In the genomic region with DNA sequence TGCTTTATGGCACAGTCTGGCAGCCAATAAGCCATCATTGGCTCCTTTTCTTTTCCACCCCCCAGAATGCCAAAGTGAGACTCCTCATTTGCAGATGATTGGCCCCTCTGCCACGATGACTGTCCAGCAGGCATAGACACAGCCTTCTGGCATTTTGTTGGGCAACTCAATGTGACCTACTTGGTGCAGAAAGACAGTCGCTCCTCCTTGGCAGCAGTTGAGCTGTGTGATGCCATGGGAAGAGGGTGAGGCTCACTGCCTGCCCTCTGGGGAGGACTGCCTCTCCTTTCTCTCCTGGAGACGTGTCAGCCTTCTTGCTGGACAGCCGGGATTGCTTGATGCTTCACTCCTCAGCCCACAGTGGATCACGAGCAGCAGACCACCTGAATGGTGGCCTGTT, we compare ENCODE assay signal across 32 cellular contexts.
"Had no signal": no experiment of that assay in that cellular context is flagged by ENCODE, and none has a peak within 500 bp of the region (broad histone marks: within the 10 kb centered on the region; RNA-seq: fewer than 3 reads in every experiment).

No MANE protein-coding gene starts in this region.

- H3K27ac ChIP-seq: ascending aorta, breast epithelium, cardiac muscle cell, colonic mucosa, WERI-Rb-1 had no signal

- H3K27ac Mint-ChIP-seq: activated B cell treated with CpG ODN at 0.5 μM for 24 hours; activated CD4-positive, alpha-beta memory T cell treated with anti-CD3 and anti-CD28 coated beads for 36 hours; activated CD4-positive, alpha-beta T cell treated with anti-CD3 and anti-CD28 coated beads for 36 hours; activated CD4-positive, alpha-beta T cell treated with anti-CD3 and anti-CD28 coated beads, Interleukin-2, amount 10 ng/mL, durations not matched to agents 24 days and 14 days; activated CD8-positive, alpha-beta memory T cell treated with anti-CD3 and anti-CD28 coated beads, Interleukin-2, amount 10 ng/mL, durations not matched to agents 7 days and 5 days; activated CD8-positive, alpha-beta T cell treated with anti-CD3 and anti-CD28 coated beads, Interleukin-2, amount 10 ng/mL, durations not matched to agents 7 days and 5 days; activated naive CD4-positive, alpha-beta T cell treated with anti-CD3 and anti-CD28 coated beads, Interleukin-2, amount 10 ng/mL, durations not matched to agents 7 days and 5 days; activated naive CD4-positive, alpha-beta T cell treated with anti-CD3 and anti-CD28 coated beads, Interleukin-2, amount 50 U/mL, for 72 hours; activated naive CD8-positive, alpha-beta T cell treated with anti-CD3 and anti-CD28 coated beads, Interleukin-2, amount 10 ng/mL, durations not matched to agents 7 days and 5 days; activated T-helper 1 cell treated with anti-CD3 and anti-CD28 coated beads, Interleukin-12 subunit alpha, Interleukin-12 subunit beta, Interleukin-2, Interleukin-4 antibody, amounts not matched to agents 30 ng/mL and 10 ng/mL and 1 ng/mL, durations not matched to agents 14 hours and 24 hours and 36 hours; activated T-helper 2 cell treated with anti-CD3 and anti-CD28 coated beads, Interferon-gamma antibody, Interleukin-2, Interleukin-4, amounts not matched to agents 10 μg/mL and 5 μg/mL and 100 μg/mL, durations not matched to agents 14 hours and 24 hours and 36 hours; brain; T-helper 17 cell; T-helper 2 cell treated with Interferon-gamma antibody and Interleukin-4, amounts not matched to agents 5 μg/mL and 100 μg/mL, for 36 hours had no signal

- H3K36me3 Mint-ChIP-seq: activated CD4-positive, alpha-beta memory T cell treated with anti-CD3 and anti-CD28 coated beads for 36 hours; activated CD8-positive, alpha-beta memory T cell treated with anti-CD3 and anti-CD28 coated beads, Interleukin-2, amount 10 ng/mL, durations not matched to agents 7 days and 5 days; activated naive CD4-positive, alpha-beta T cell treated with anti-CD3 and anti-CD28 coated beads, Interleukin-2, amount 10 ng/mL, durations not matched to agents 7 days and 5 days; activated naive CD4-positive, alpha-beta T cell treated with anti-CD3 and anti-CD28 coated beads, Interleukin-2, amount 50 U/mL, for 72 hours; activated naive CD8-positive, alpha-beta T cell treated with anti-CD3 and anti-CD28 coated beads, Interleukin-2, amount 10 ng/mL, durations not matched to agents 7 days and 5 days; brain had no signal

- H3K27me3 Mint-ChIP-seq: activated naive CD4-positive, alpha-beta T cell treated with anti-CD3 and anti-CD28 coated beads, Interleukin-2, amount 10 ng/mL, durations not matched to agents 7 days and 5 days; activated naive CD8-positive, alpha-beta T cell treated with anti-CD3 and anti-CD28 coated beads, Interleukin-2, amount 10 ng/mL, durations not matched to agents 7 days and 5 days had no signal

- DNase-seq: activated B cell treated with CpG ODN at 0.5 μM for 24 hours; activated CD4-positive, alpha-beta memory T cell treated with anti-CD3 and anti-CD28 coated beads for 36 hours; activated CD4-positive, alpha-beta T cell treated with anti-CD3 and anti-CD28 coated beads for 36 hours; activated CD4-positive, alpha-beta T cell treated with anti-CD3 and anti-CD28 coated beads, Interleukin-2, amount 10 ng/mL, durations not matched to agents 24 days and 14 days; activated CD8-positive, alpha-beta memory T cell treated with anti-CD3 and anti-CD28 coated beads, Interleukin-2, amount 10 ng/mL, durations not matched to agents 7 days and 5 days; activated CD8-positive, alpha-beta memory T cell treated with anti-CD3 and anti-CD28 coated beads, Interleukin-2, amount 50 U/mL, for 4 hours; activated CD8-positive, alpha-beta T cell treated with anti-CD3 and anti-CD28 coated beads, Interleukin-2, amount 10 ng/mL, durations not matched to agents 7 days and 5 days; activated effector memory CD4-positive, alpha-beta T cell treated with anti-CD3 and anti-CD28 coated beads, Interleukin-2, amount 50 U/mL, for 16 hours; activated naive CD4-positive, alpha-beta T cell; activated naive CD4-positive, alpha-beta T cell treated with anti-CD3 and anti-CD28 coated beads, Interleukin-2, amount 10 ng/mL, durations not matched to agents 7 days and 5 days; activated naive CD8-positive, alpha-beta T cell treated with anti-CD3 and anti-CD28 coated beads, Interleukin-2, amount 10 ng/mL, durations not matched to agents 7 days and 5 days; activated T-cell treated with anti-CD3 and anti-CD28 coated beads, Interleukin-2, amount 50 U/mL, for 1 hour; activated T-cell treated with anti-CD3 and anti-CD28 coated beads, Interleukin-2, amount 50 U/mL, for 48 hours; central memory CD4-positive, alpha-beta T cell; cerebellar nuclear complex; colonic mucosa; effector CD8-positive, alpha-beta T cell; foreskin fibroblast; T-helper 1 cell; T-helper 17 cell; T1000; WERI-Rb-1 had no signal

- H3K4me3 ChIP-seq: ascending aorta, breast epithelium, cardiac muscle cell, colonic mucosa had no signal

- H3K36me3 ChIP-seq: ascending aorta, breast epithelium, cardiac muscle cell, colonic mucosa, WERI-Rb-1 had no signal

- ATAC-seq: activated CD4-positive, alpha-beta T cell treated with anti-CD3 and anti-CD28 coated beads for 36 hours; activated CD4-positive, CD25-positive, alpha-beta regulatory T cell treated with anti-CD3 and anti-CD28 coated beads, Interleukin-2, amount 50 U/mL, for 24 hours; activated CD8-positive, alpha-beta memory T cell treated with anti-CD3 and anti-CD28 coated beads, Interleukin-2, amount 10 ng/mL, durations not matched to agents 7 days and 5 days; activated CD8-positive, alpha-beta T cell treated with anti-CD3 and anti-CD28 coated beads, Interleukin-2, amount 10 ng/mL, durations not matched to agents 7 days and 5 days; activated naive CD4-positive, alpha-beta T cell treated with anti-CD3 and anti-CD28 coated beads, Interleukin-2, amount 50 U/mL, for 72 hours; esophagus mucosa; T-helper 17 cell had no signal

- H3K9me3 ChIP-seq: ascending aorta, breast epithelium, colonic mucosa had no signal

- H3K4me3 Mint-ChIP-seq: activated B cell treated with CpG ODN at 0.5 μM for 24 hours; activated CD4-positive, alpha-beta memory T cell treated with anti-CD3 and anti-CD28 coated beads for 36 hours; activated CD4-positive, alpha-beta T cell treated with anti-CD3 and anti-CD28 coated beads for 36 hours; activated CD4-positive, alpha-beta T cell treated with anti-CD3 and anti-CD28 coated beads, Interleukin-2, amount 10 ng/mL, durations not matched to agents 24 days and 14 days; activated CD8-positive, alpha-beta memory T cell treated with anti-CD3 and anti-CD28 coated beads, Interleukin-2, amount 10 ng/mL, durations not matched to agents 7 days and 5 days; activated CD8-positive, alpha-beta T cell treated with anti-CD3 and anti-CD28 coated beads, Interleukin-2, amount 10 ng/mL, durations not matched to agents 7 days and 5 days; activated naive CD4-positive, alpha-beta T cell treated with anti-CD3 and anti-CD28 coated beads, Interleukin-2, amount 10 ng/mL, durations not matched to agents 7 days and 5 days; activated naive CD8-positive, alpha-beta T cell treated with anti-CD3 and anti-CD28 coated beads, Interleukin-2, amount 10 ng/mL, durations not matched to agents 7 days and 5 days; activated T-helper 1 cell treated with anti-CD3 and anti-CD28 coated beads, Interleukin-12 subunit alpha, Interleukin-12 subunit beta, Interleukin-2, Interleukin-4 antibody, amounts not matched to agents 30 ng/mL and 10 ng/mL and 1 ng/mL, durations not matched to agents 14 hours and 24 hours and 36 hours; brain; T-helper 17 cell; T-helper 2 cell treated with Interferon-gamma antibody and Interleukin-4, amounts not matched to agents 5 μg/mL and 100 μg/mL, for 36 hours had no signal

- H3K27me3 ChIP-seq: ascending aorta, breast epithelium, cardiac muscle cell, colonic mucosa had no signal

- H3K9me3 Mint-ChIP-seq: activated B cell treated with CpG ODN at 0.5 μM for 24 hours; activated CD4-positive, alpha-beta memory T cell treated with anti-CD3 and anti-CD28 coated beads for 36 hours; activated CD4-positive, alpha-beta T cell treated with anti-CD3 and anti-CD28 coated beads, Interleukin-2, amount 10 ng/mL, durations not matched to agents 24 days and 14 days; activated naive CD4-positive, alpha-beta T cell treated with anti-CD3 and anti-CD28 coated beads, Interleukin-2, amount 10 ng/mL, durations not matched to agents 7 days and 5 days; activated naive CD8-positive, alpha-beta T cell treated with anti-CD3 and anti-CD28 coated beads, Interleukin-2, amount 10 ng/mL, durations not matched to agents 7 days and 5 days; activated T-helper 1 cell treated with anti-CD3 and anti-CD28 coated beads, Interleukin-12 subunit alpha, Interleukin-12 subunit beta, Interleukin-2, Interleukin-4 antibody, amounts not matched to agents 30 ng/mL and 10 ng/mL and 1 ng/mL, durations not matched to agents 14 hours and 24 hours and 36 hours; activated T-helper 2 cell treated with anti-CD3 and anti-CD28 coated beads, Interferon-gamma antibody, Interleukin-2, Interleukin-4, amounts not matched to agents 10 μg/mL and 5 μg/mL and 100 μg/mL, durations not matched to agents 14 hours and 24 hours and 36 hours; T-helper 2 cell treated with Interferon-gamma antibody and Interleukin-4, amounts not matched to agents 5 μg/mL and 100 μg/mL, for 36 hours had no signal

- H3K4me1 ChIP-seq: ascending aorta, breast epithelium, colonic mucosa had no signal

- H3K4me1 Mint-ChIP-seq: activated B cell treated with CpG ODN at 0.5 μM for 24 hours; activated CD4-positive, alpha-beta T cell treated with anti-CD3 and anti-CD28 coated beads for 36 hours; activated CD4-positive, alpha-beta T cell treated with anti-CD3 and anti-CD28 coated beads, Interleukin-2, amount 10 ng/mL, durations not matched to agents 24 days and 14 days; activated CD8-positive, alpha-beta memory T cell treated with anti-CD3 and anti-CD28 coated beads, Interleukin-2, amount 10 ng/mL, durations not matched to agents 7 days and 5 days; activated naive CD4-positive, alpha-beta T cell treated with anti-CD3 and anti-CD28 coated beads, Interleukin-2, amount 10 ng/mL, durations not matched to agents 7 days and 5 days; activated naive CD8-positive, alpha-beta T cell treated with anti-CD3 and anti-CD28 coated beads, Interleukin-2, amount 10 ng/mL, durations not matched to agents 7 days and 5 days; T-helper 17 cell had no signal
